21 cellular contexts compared by ENCODE assay signal in genomic region chr4:5409237-5409636, GRCh38.
DNase-seq lines count a peak whose midpoint lies in the region; ATAC-seq and TF ChIP-seq lines count a peak whose summit lies in the region.
"Had no signal": no experiment of that assay in that cellular context is flagged by ENCODE, and none has a peak within 500 bp of the region (broad histone marks: within the 10 kb centered on the region; RNA-seq: fewer than 3 reads in every experiment).

No MANE protein-coding gene starts in this region.

- no peak overlapping the region for H3K4me3 ChIP-seq in epithelial cell of esophagus (ENCODE audit: low read length)
- no peak overlapping the region for H3K4me3 ChIP-seq in endodermal cell (ENCODE audit: low read length)
- H3K4me3 ChIP-seq: A549, SK-N-MC had no signal

- no peak overlapping the region for H3K4me3 Mint-ChIP-seq in endodermal cell
- H3K4me3 Mint-ChIP-seq: IgD-negative memory B cell had no signal

- H3K27me3 ChIP-seq in endodermal cell (ENCODE audit: control insufficient read depth, insufficient read depth, low read length, poor library complexity, severe bottlenecking), result no peaks in the 10 kb centered on the region

- H3K36me3 ChIP-seq in endodermal cell (ENCODE audit: control insufficient read depth, insufficient read depth, low read length), result no peaks in the 10 kb centered on the region

- H3K27me3 Mint-ChIP-seq in endodermal cell (ENCODE audit: insufficient read depth), result peaks cover 12% of the 10 kb centered on the region
- H3K27me3 Mint-ChIP-seq: IgD-negative memory B cell had no signal

- no peaks in the 10 kb centered on the region for H3K4me1 ChIP-seq in endodermal cell (ENCODE audit: control insufficient read depth, insufficient read depth, low read length)
- H3K4me1 ChIP-seq: A549 had no signal

- peaks cover 4% of the 10 kb centered on the region for H3K36me3 Mint-ChIP-seq in endodermal cell (ENCODE audit: low read depth)

- ATAC-seq in HG02885 (IDR thresholded peaks at IDR 0.05; ENCODE audit: poor library complexity, unreplicated experiment), result no peak
- ATAC-seq: A549 had no signal

- H3K9me3 ChIP-seq in endodermal cell (ENCODE audit: control insufficient read depth, low read length), result peaks cover 12% of the 10 kb centered on the region

- TF ChIP-seq CTCF in epithelial cell of esophagus (IDR thresholded peaks at IDR 0.05; ENCODE audit: insufficient read depth, low read depth, low read length, missing control alignments), result no peak
- TF ChIP-seq CTCF in endodermal cell (conservative IDR thresholded peaks at IDR 0.05), result no peak

- DNase-seq in AG20443 (ENCODE audit: low spot score), result peak; percentile 52
- peak; percentile 13 for DNase-seq in HT1080 (ENCODE audit: low read depth)
- peak; percentile 28 for DNase-seq in epithelial cell of esophagus (ENCODE audit: low read depth)
- DNase-seq in pulmonary artery endothelial cell (ENCODE audit: low read depth, low spot score), result peak; percentile 7
- DNase-seq in NCI-H2081 (lab: John Stamatoyannopoulos, UW), result no peak
- DNase-seq in endodermal cell, result no peak
- DNase-seq: AML-193, H7, Kasumi-1, MM.1S, NCI-H1092 treated with DMSO at 0.1 percent for 48 hours, NCI-H510A, NCI-H774, OCI-M1, SHP77 had no signal

- H3K27ac ChIP-seq in endodermal cell (ENCODE audit: low read depth, low read length), result no peak overlapping the region
- H3K27ac ChIP-seq: A549, C4-2B, HL-60, SK-N-MC had no signal

- no peak overlapping the region for H3K27ac Mint-ChIP-seq in endodermal cell
- H3K27ac Mint-ChIP-seq: IgD-negative memory B cell had no signal

- WGBS in endodermal cell (ENCODE audit: insufficient coverage in 1 of 2, insufficient read length in 1 of 2), 2 experiments, result 80 to 100% methylated on average over 1 of the region's 2 CpGs

- H3K4me1 Mint-ChIP-seq in endodermal cell, result no peaks in the 10 kb centered on the region
- H3K4me1 Mint-ChIP-seq: IgD-negative memory B cell had no signal

- H3K9me3 Mint-ChIP-seq in endodermal cell, result peaks cover 29% of the 10 kb centered on the region

- H3K9ac ChIP-seq in endodermal cell (ENCODE audit: extremely low read depth, low read length, poor library complexity, severe bottlenecking), result no peak overlapping the region

Comparison
In these comparisons a context has a peak if more than half of its experiments do, and no peak if none do; other contexts are left out.
1. DNase-seq: peak in AG20443 (single experiment), HT1080 (single experiment), epithelial cell of esophagus (single experiment) and pulmonary artery endothelial cell (single experiment); none in NCI-H2081 (0 of 2) and endodermal cell (single experiment).